In genomic region chr22:37440875-37441274, GRCh38 we compare ENCODE assay signal across 22 cellular contexts. TPM values are rescaled to one million over a fixed set of nuclear protein-coding genes. Genes with fewer than 3 reads are reported as not detected.
DNase-seq lines count a peak whose midpoint lies in the region; FAIRE-seq and TF ChIP-seq lines count a peak whose summit lies in the region.
"Had no signal": no experiment of that assay in that cellular context is flagged by ENCODE, and none has a peak within 500 bp of the region (broad histone marks: within the 10 kb centered on the region; RNA-seq: fewer than 3 reads in every experiment).

No MANE protein-coding gene starts in this region.

- no peak for TF ChIP-seq POLR2A in H1 (IDR thresholded peaks at IDR 0.05; ENCODE audit: control extremely low read depth in 1 of 2, low read depth in 2 of 2, low read length in 2 of 2)

- no peak overlapping the region for H3K4me3 ChIP-seq in HEK293 (ENCODE audit: low read depth, low read length)
- H3K4me3 ChIP-seq in MM.1S (ENCODE audit: low read length), result peak overlapping the region; percentile 37; the same call in 1 of the 2 replicates
- no peak overlapping the region for H3K4me3 ChIP-seq in H1 (ENCODE audit: extremely low read depth in 1 of 4, insufficient read depth in 2 of 4, low read depth in 3 of 4, low read length in 4 of 4)
- H3K4me3 ChIP-seq in CD8-positive, alpha-beta memory T cell (ENCODE audit: low read length), result no peak overlapping the region
- H3K4me3 ChIP-seq: BLaER1 had no signal

- no peak overlapping the region for H2BK120ac ChIP-seq in H1 (replicated peaks; ENCODE audit: low read depth, low read length)

- H3K4me2 ChIP-seq in MM.1S (ENCODE audit: low read depth, low read length) (peak overlapping the region; percentile 55), H1 (ENCODE audit: insufficient read depth in 1 of 2, low read depth in 2 of 2, low read length in 2 of 2) (no peak overlapping the region)
- H3K4me2 ChIP-seq: BLaER1 had no signal

- H2AFZ ChIP-seq in MM.1S (ENCODE audit: low read length) (peak overlapping the region; percentile 64), H1 (ENCODE audit: low read length) (no peak overlapping the region)

- peaks cover 0 to 3% (median 0%) of the 10 kb centered on the region in 5 donors for H3K9me3 Mint-ChIP-seq in CD8-positive, alpha-beta memory T cell

- H3K4ac ChIP-seq in H1 (replicated peaks; ENCODE audit: insufficient read length, low read depth, low read length), result no peak overlapping the region

- H3K4me3 Mint-ChIP-seq in CD8-positive, alpha-beta memory T cell, result no peak overlapping the region
- H3K4me3 Mint-ChIP-seq: B cell; CD4-positive, CD25-positive, alpha-beta regulatory T cell; CD8-positive, alpha-beta T cell had no signal

- H3K14ac ChIP-seq in H1 (ENCODE audit: insufficient read length), result no peak overlapping the region

- no peak overlapping the region for H3K18ac ChIP-seq in H1 (ENCODE audit: extremely low read depth, low read length)

- no peaks in the 10 kb centered on the region for H3K9me2 ChIP-seq in MM.1S (replicated peaks; ENCODE audit: insufficient read depth, low read length)

- H3K9me3 ChIP-seq in HEK293 (ENCODE audit: control insufficient read depth, insufficient read depth, low read depth, low read length), result no peaks in the 10 kb centered on the region
- no peaks in the 10 kb centered on the region for H3K9me3 ChIP-seq in MM.1S (replicated peaks; ENCODE audit: insufficient read depth, low read length)
- peaks cover 4% of the 10 kb centered on the region in 2 experiments; a peak in 1 of 4 replicates for H3K9me3 ChIP-seq in H1 (ENCODE audit: insufficient read depth in 2 of 2, low read depth in 1 of 2, low read length in 1 of 2)
- no peaks in the 10 kb centered on the region for H3K9me3 ChIP-seq in CD8-positive, alpha-beta memory T cell (ENCODE audit: low read length)

- H3K9ac ChIP-seq in MM.1S (ENCODE audit: low read length) (no peak overlapping the region), H1 (replicated peaks in 1 of 4; ENCODE audit: extremely low read depth in 1 of 4, low read depth in 3 of 4, low read length in 3 of 4) (no peak overlapping the region)
- H3K9ac ChIP-seq: BLaER1 had no signal

- H2BK5ac ChIP-seq in H1 (ENCODE audit: low read depth, low read length), result no peak overlapping the region

- H2BK12ac ChIP-seq in H1 (ENCODE audit: low read depth, low read length), result no peak overlapping the region

- no peak overlapping the region for H4K8ac ChIP-seq in H1 (ENCODE audit: extremely low read depth, insufficient read depth, low read length)

- H3K27ac Mint-ChIP-seq in CD8-positive, alpha-beta memory T cell, result no peak overlapping the region
- H3K27ac Mint-ChIP-seq: B cell; CD8-positive, alpha-beta T cell had no signal

- no peaks in the 10 kb centered on the region for H3K4me1 Mint-ChIP-seq in CD8-positive, alpha-beta memory T cell
- H3K4me1 Mint-ChIP-seq: B cell had no signal

- H4K20me1 ChIP-seq in MM.1S (ENCODE audit: insufficient read depth, low read length), result no peaks in the 10 kb centered on the region
- no peaks in the 10 kb centered on the region for H4K20me1 ChIP-seq in H1 (replicated peaks in 1 of 2; ENCODE audit: control insufficient read depth in 1 of 2, insufficient read depth in 2 of 2, low read length in 2 of 2)
- H4K20me1 ChIP-seq: BLaER1 had no signal

- H3K4me1 ChIP-seq in HEK293 (ENCODE audit: control insufficient read depth, insufficient read depth, low read length) (no peaks in the 10 kb centered on the region), MM.1S (ENCODE audit: low read length) (0 out of 2 replicates have a peak, but pooled peaks cover 4% of the 10 kb centered on the region), H1 (replicated peaks in 1 of 4; ENCODE audit: control insufficient read depth in 3 of 4, insufficient read depth in 4 of 4, low read length in 3 of 4) (no peaks in the 10 kb centered on the region)
- no peaks in the 10 kb centered on the region for H3K4me1 ChIP-seq in CD8-positive, alpha-beta memory T cell (ENCODE audit: insufficient read depth, low read length)
- H3K4me1 ChIP-seq: BLaER1 had no signal

- H3K36me3 ChIP-seq in HEK293 (ENCODE audit: control insufficient read depth in 2 of 2, insufficient read depth in 1 of 2, low read length in 2 of 2) (no peaks in the 10 kb centered on the region), MM.1S (replicated peaks; ENCODE audit: insufficient read depth, low read length) (no peaks in the 10 kb centered on the region), H1 (ENCODE audit: control insufficient read depth in 2 of 4, insufficient read depth in 4 of 4, low read length in 3 of 4) (no peaks in the 10 kb centered on the region)
- H3K36me3 ChIP-seq in CD8-positive, alpha-beta memory T cell (ENCODE audit: insufficient read depth, low read length), result no peaks in the 10 kb centered on the region
- H3K36me3 ChIP-seq: BLaER1 had no signal

- H4K5ac ChIP-seq in H1 (ENCODE audit: insufficient read length, low read depth, low read length), result no peak overlapping the region

- H3K23ac ChIP-seq in H1 (ENCODE audit: insufficient read length), result no peak overlapping the region

- H3K79me1 ChIP-seq in H1 (ENCODE audit: low read depth, low read length), result no peaks in the 10 kb centered on the region

- H3K79me2 ChIP-seq in MM.1S (ENCODE audit: low read length) (no peaks in the 10 kb centered on the region), H1 (ENCODE audit: control insufficient read depth in 1 of 2, insufficient read depth in 2 of 2, low read length in 2 of 2) (no peaks in the 10 kb centered on the region)

- H3K56ac ChIP-seq in H1 (replicated peaks; ENCODE audit: insufficient read length, low read depth, low read length), result no peak overlapping the region

- H3K27me3 Mint-ChIP-seq in CD8-positive, alpha-beta memory T cell, result peaks cover 5 to 15% of the 10 kb centered on the region in 2 donors

- TF ChIP-seq CTCF in HEK293 (tag by site-specific recombination; IDR thresholded peaks at IDR 0.05) (no peak), MM.1S (IDR thresholded peaks at IDR 0.05; ENCODE audit: low read length) (no peak), H1 (IDR thresholded peaks at IDR 0.05; ENCODE audit: control extremely low read depth in 1 of 3, insufficient read depth in 1 of 3, low read depth in 1 of 3, low read length in 3 of 3) (no peak)

- peaks cover 0 to 10% (median 2%) of the 10 kb centered on the region in 3 donors for H3K36me3 Mint-ChIP-seq in CD8-positive, alpha-beta memory T cell
- H3K36me3 Mint-ChIP-seq: CD8-positive, alpha-beta T cell had no signal

- no peak for TF ChIP-seq EP300 in H1 (IDR thresholded peaks at IDR 0.05; ENCODE audit: borderline replicate concordance in 1 of 2, low read depth in 2 of 2, low read length in 2 of 2)

- POLR2A ChIA-PET in HEK293 (lab: Yijun Ruan, JAX), result no interaction called here
- POLR2A ChIA-PET in H1 (lab: Charles Lee; ENCODE audit: partially characterized antibody), result no interaction called here
- POLR2A ChIA-PET in CD8-positive, alpha-beta memory T cell (lab: Charles Lee), result no interaction called here

- TF ChIP-seq RAD21 in H1 (IDR thresholded peaks at IDR 0.05 in 1 of 2, conservative IDR thresholded peaks at IDR 0.05 in 1 of 2; ENCODE audit: low read depth in 2 of 2, low read length in 2 of 2), result no peak

- H2AK5ac ChIP-seq in H1 (ENCODE audit: low read depth, low read length), result no peak overlapping the region

- H4K91ac ChIP-seq in H1 (replicated peaks; ENCODE audit: insufficient read length, low read length), result no peak overlapping the region

- CTCF ChIA-PET in HEK293 (lab: Yijun Ruan, JAX), result interaction anchor here (0.8 to 2.9 kb wide), 2 partner anchors 14 to 125 kb away, joined by 6 to 9 read pairs; no protein-coding TSS in a partner anchor
- CTCF ChIA-PET in H1 (lab: Charles Lee; ENCODE audit: partially characterized antibody), result interaction anchor here (0.5 to 2.7 kb wide), 12 partner anchors 8 to 182 kb away, joined by 3 to 11 read pairs (median 5); partner anchors contain the start of gene ELFN2
- CTCF ChIA-PET in CD8-positive, alpha-beta memory T cell (lab: Charles Lee), result interaction anchor here (1.2 kb wide), 1 partner anchor 124 kb away, joined by 3 read pairs; no protein-coding TSS in a partner anchor

- no peak for FAIRE-seq in H1 (lab: Jason Lieb, UNC)
- FAIRE-seq: D721Med, GM12892 had no signal

- H2BK15ac ChIP-seq in H1 (ENCODE audit: low read length), result no peak overlapping the region

- H3K27me3 ChIP-seq in MM.1S (replicated peaks; ENCODE audit: insufficient read depth, low read length), result peaks cover 90% of the 10 kb centered on the region
- no peaks in the 10 kb centered on the region for H3K27me3 ChIP-seq in H1 (replicated peaks in 1 of 4; ENCODE audit: control insufficient read depth in 3 of 4, extremely low read depth in 1 of 4, insufficient read depth in 3 of 4, low read length in 3 of 4)
- no peaks in the 10 kb centered on the region for H3K27me3 ChIP-seq in CD8-positive, alpha-beta memory T cell (ENCODE audit: insufficient read depth, low read length, poor library complexity, severe bottlenecking)
- H3K27me3 ChIP-seq: BLaER1 had no signal

- H2BK20ac ChIP-seq in H1 (ENCODE audit: low read length), result no peak overlapping the region

- H3K27ac ChIP-seq in HEK293 (ENCODE audit: extremely low read depth, low read depth, low read length) (no peak overlapping the region), MM.1S (ENCODE audit: low read length) (no peak overlapping the region), H1 (ENCODE audit: low read depth, low read length) (no peak overlapping the region)
- H3K27ac ChIP-seq in CD8-positive, alpha-beta memory T cell (ENCODE audit: low read depth, low read length), result no peak overlapping the region
- H3K27ac ChIP-seq: BLaER1, C4-2B had no signal

- H3F3A ChIP-seq in MM.1S (ENCODE audit: insufficient read depth, low read length), result no peaks in the 10 kb centered on the region

- WGBS in H1 (ENCODE audit: extremely low coverage in 1 of 2, insufficient coverage in 1 of 2, insufficient read length in 1 of 2, insufficient replicate concordance in 2 of 2, low coverage in 1 of 2, low lambda C conversion rate in 2 of 2, missing lambda C conversion rate in 1 of 2), 2 experiments, result 83% methylated on average over 4 of the region's 4 CpGs; no CpG with 5 or more reads in 1 of the 2 experiments

- no peaks in the 10 kb centered on the region for H3K23me2 ChIP-seq in H1 (ENCODE audit: low read depth, low read length)

- no peak for DNase-seq in MM.1S
- no peak for DNase-seq in H1 (ENCODE audit: low read depth in 1 of 2, low spot score in 2 of 2)
- DNase-seq in CD8-positive, alpha-beta memory T cell, result no peak
- no peak for DNase-seq in SKM-1 treated with dmso at 0.1 percent for 144 hours (lab: John Stamatoyannopoulos, UW; ENCODE audit: unreplicated experiment)
- DNase-seq in mesenteric fat pad (ENCODE audit: low spot score), result no peak
- DNase-seq: 8988T; CD4-positive, CD25-positive, alpha-beta regulatory T cell; CD8-positive, alpha-beta T cell; DMS53; DMS79 treated with DMSO at 0.1 percent for 48 hours; GF-D8; GOT3; H7; HCEC 1CT had no signal

RNA-seq across cellular contexts. Expression of gene ELFN2, which starts 13.6 kb away (rescaled TPM):
- 0.63 and 0.88 TPM in 2 replicates for total RNA-seq in H1 (2021; fragmentation: NEBNext Ultra II Directional; extraction: Animal tissue kit (Norgen Biotek cat#: 25700))
- polyA plus RNA-seq in H1 (2011; rRNA removed), result 0.88 and 1.3 TPM in 2 replicates
- 0.70 TPM for polyA plus RNA-seq in H1 (2011; cell fraction: cytosol; rRNA removed)
- polyA plus RNA-seq in H1 (2011; cell fraction: nucleus; rRNA removed), result 2.5 TPM
- 0.71 to 1.4 TPM (median 0.83 TPM) in 4 replicates for polyA plus RNA-seq in H1 (2012, experiment 1 of 2)
- polyA plus RNA-seq in H1 (2012, experiment 2 of 2), result 0.37 TPM
- 0.41 TPM for polyA plus RNA-seq in H1 (2013, experiment 1 of 2)
- polyA plus RNA-seq in H1 (2013, experiment 2 of 2), result 0.35 TPM
- 0.50 and 0.54 TPM in 2 replicates for polyA minus RNA-seq in H1 (2011; rRNA and poly(A)+ RNA removed)
- 0.73 TPM for polyA minus RNA-seq in H1 (2011; cell fraction: cytosol; rRNA and poly(A)+ RNA removed)
- 0.40 TPM for polyA minus RNA-seq in H1 (2011; cell fraction: nucleus; rRNA and poly(A)+ RNA removed)
- under 1 TPM; 0.09 to 0.20 TPM for total RNA-seq in CD8-positive, alpha-beta memory T cell
- 0.02 TPM for polyA plus RNA-seq in CD8-positive, alpha-beta memory T cell
- not detected for total RNA-seq in mesenteric fat pad
- total RNA-seq: A673; CD8-positive, alpha-beta T cell; G401 had no signal
- polyA plus RNA-seq: CD4-positive, CD25-positive, alpha-beta regulatory T cell had no signal

RNA-seq across cellular contexts. Expression of gene MFNG, which starts 45.3 kb away (rescaled TPM):
- total RNA-seq in H1 (2021; fragmentation: NEBNext Ultra II Directional; extraction: Animal tissue kit (Norgen Biotek cat#: 25700)), result 1.7 and 1.8 TPM in 2 replicates
- polyA plus RNA-seq in H1 (2011; rRNA removed), result 5.5 and 8.0 TPM in 2 replicates
- 5.4 TPM for polyA plus RNA-seq in H1 (2011; cell fraction: cytosol; rRNA removed)
- polyA plus RNA-seq in H1 (2011; cell fraction: nucleus; rRNA removed), result 11.5 TPM
- 1.7 to 3.1 TPM (median 2.6 TPM) in 4 replicates for polyA plus RNA-seq in H1 (2012, experiment 1 of 2)
- polyA plus RNA-seq in H1 (2012, experiment 2 of 2), result 1.5 TPM
- polyA plus RNA-seq in H1 (2013, experiment 1 of 2), result 2.4 TPM
- 2.8 TPM for polyA plus RNA-seq in H1 (2013, experiment 2 of 2)
- polyA minus RNA-seq in H1 (2011; rRNA and poly(A)+ RNA removed), result 1.3 and 1.6 TPM in 2 replicates
- 6.8 TPM for polyA minus RNA-seq in H1 (2011; cell fraction: cytosol; rRNA and poly(A)+ RNA removed)
- 4.9 TPM for polyA minus RNA-seq in H1 (2011; cell fraction: nucleus; rRNA and poly(A)+ RNA removed)
- total RNA-seq in CD8-positive, alpha-beta memory T cell, result 100 to 1,000 TPM; 162 to 171 TPM
- 323 TPM for polyA plus RNA-seq in CD8-positive, alpha-beta memory T cell
- 33.6 TPM for total RNA-seq in mesenteric fat pad
- total RNA-seq: A673 had no signal

Comparison
In these comparisons a context has a peak if more than half of its experiments do, and no peak if none do; other contexts are left out.
1. RNA of gene MFNG, which starts 45.3 kb away (total RNA-seq): 162 to 171 TPM in CD8-positive, alpha-beta memory T cell and 33.6 TPM in mesenteric fat pad (single experiment); 1.7 to 1.8 TPM in H1; every median in the first group is over 10 times any median in the second.